In the genomic region with DNA sequence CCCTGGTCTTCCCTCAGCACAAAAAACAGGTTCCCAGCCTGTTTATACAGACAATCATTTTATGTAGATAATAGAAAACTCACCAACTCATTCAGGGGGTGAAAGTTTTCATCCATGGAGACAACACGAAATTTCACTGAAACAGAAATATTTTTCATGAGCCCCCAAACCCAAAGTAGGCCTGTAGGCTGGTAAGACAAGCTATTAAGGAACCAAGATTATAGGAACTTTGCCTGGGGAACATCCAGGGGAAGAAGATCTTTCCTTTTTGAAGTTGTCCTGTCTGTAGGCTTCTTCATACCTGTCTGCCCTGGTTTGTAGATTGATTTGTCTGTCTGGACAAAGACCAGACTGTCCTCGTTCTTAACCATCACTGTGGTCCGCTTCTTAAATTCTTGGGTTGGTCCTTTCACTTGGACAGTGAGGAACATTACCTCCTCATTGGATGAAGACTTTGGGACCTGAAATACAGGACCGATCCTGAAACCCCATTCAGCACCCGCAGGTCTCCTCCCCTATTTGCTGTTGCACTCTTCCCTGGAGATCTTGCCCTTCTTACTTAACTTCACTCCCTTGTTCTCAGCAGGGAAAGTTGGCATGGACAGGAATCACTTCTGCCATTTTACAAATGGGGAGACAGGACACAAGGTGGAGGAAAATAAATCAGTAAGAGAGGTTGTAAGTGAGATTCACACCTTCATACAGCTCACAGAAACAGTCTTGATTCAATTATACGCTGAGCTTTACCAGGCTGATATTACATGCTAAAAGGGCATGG, we compare ENCODE assay signal across 13 cellular contexts.
"Had no signal": no experiment of that assay in that cellular context is flagged by ENCODE, and none has a peak within 500 bp of the region (broad histone marks: within the 10 kb centered on the region; RNA-seq: fewer than 3 reads in every experiment).

No MANE protein-coding gene starts in this region.

- H3K27ac ChIP-seq: epithelial cell of prostate, neutrophil, parathyroid adenoma had no signal

- H3K9me3 Mint-ChIP-seq: activated naive CD8-positive, alpha-beta T cell treated with anti-CD3 and anti-CD28 coated beads, Interleukin-2, amount 10 ng/mL, durations not matched to agents 7 days and 5 days; brain; naive thymus-derived CD4-positive, alpha-beta T cell had no signal

- H3K4me3 Mint-ChIP-seq: activated naive CD8-positive, alpha-beta T cell treated with anti-CD3 and anti-CD28 coated beads, Interleukin-2, amount 10 ng/mL, durations not matched to agents 7 days and 5 days; naive thymus-derived CD4-positive, alpha-beta T cell had no signal

- ATAC-seq: naive thymus-derived CD4-positive, alpha-beta T cell had no signal

- DNase-seq: activated naive CD4-positive, alpha-beta T cell; activated naive CD8-positive, alpha-beta T cell treated with anti-CD3 and anti-CD28 coated beads, Interleukin-2, amount 10 ng/mL, durations not matched to agents 7 days and 5 days; activated T-cell treated with anti-CD3 and anti-CD28 coated beads for 4 hours; cerebellar nuclear complex; dermis blood vessel endothelial cell; hypothalamus; naive thymus-derived CD4-positive, alpha-beta T cell; retina had no signal

- H3K36me3 Mint-ChIP-seq: activated naive CD8-positive, alpha-beta T cell treated with anti-CD3 and anti-CD28 coated beads, Interleukin-2, amount 10 ng/mL, durations not matched to agents 7 days and 5 days; brain had no signal

- H3K4me1 ChIP-seq: parathyroid adenoma had no signal

- H3K36me3 ChIP-seq: neutrophil had no signal

- H3K27me3 Mint-ChIP-seq: brain had no signal

- H3K27ac Mint-ChIP-seq: activated naive CD8-positive, alpha-beta T cell treated with anti-CD3 and anti-CD28 coated beads, Interleukin-2, amount 10 ng/mL, durations not matched to agents 7 days and 5 days; brain had no signal

- H3K27me3 ChIP-seq: neutrophil, tibial nerve had no signal

- H3K9me3 ChIP-seq: neutrophil, tibial nerve had no signal
